Comparison of ENCODE assay signal across 13 cellular contexts in genomic region chr5:111472579-111472978, GRCh38. TPM values are rescaled to one million over a fixed set of nuclear protein-coding genes. Genes with fewer than 3 reads are reported as not detected.
DNase-seq lines count a peak whose midpoint lies in the region; ATAC-seq, FAIRE-seq and TF ChIP-seq lines count a peak whose summit lies in the region.
"Had no signal": no experiment of that assay in that cellular context is flagged by ENCODE, and none has a peak within 500 bp of the region (broad histone marks: within the 10 kb centered on the region; RNA-seq: fewer than 3 reads in every experiment).

No MANE protein-coding gene starts in this region.

- no TSS peak for BruUV-seq in GM12878 (replicated peaks; lab: Mats Ljungman, UMichigan)

- H3K4me2 ChIP-seq in GM12878 (ENCODE audit: control insufficient read depth, insufficient read depth): no peak overlapping the region; the same call in 1 of the 2 replicates

- intact Hi-C loops in GM12878 (cut with micrococcal nuclease; ENCODE audit: unreplicated experiment): no loop called here
- intact Hi-C loops in stomach (cut with DNase I; ENCODE audit: low total_unique reads): no loop called here

- TF ChIP-seq POLR2A in GM12878 (IDR thresholded peaks at IDR 0.05; ENCODE audit: low read depth, low read length): no peak
- TF ChIP-seq POLR2A in stomach (IDR thresholded peaks at IDR 0.05): no peak

- H3K79me2 ChIP-seq in GM12878 (ENCODE audit: control insufficient read depth, insufficient read depth, low read length): no peaks in the 10 kb centered on the region

- H3K36me3 Mint-ChIP-seq in CD8-positive, alpha-beta memory T cell: peaks cover 4 to 72% (median 8%) of the 10 kb centered on the region in 3 donors
- H3K36me3 Mint-ChIP-seq in WTC11: peaks cover 9% of the 10 kb centered on the region

- H3K27me3 ChIP-seq in CD8-positive, alpha-beta memory T cell (ENCODE audit: insufficient read depth, low read length, poor library complexity, severe bottlenecking): no peaks in the 10 kb centered on the region
- H3K27me3 ChIP-seq in GM12878 (replicated peaks in 1 of 2; ENCODE audit: control insufficient read depth in 2 of 2, insufficient read depth in 2 of 2, low read length in 1 of 2) (no peaks in the 10 kb centered on the region), stomach (no peaks in the 10 kb centered on the region)

- SMC1A ChIA-PET in GM12878 (lab: Charles Lee; ENCODE audit: uncharacterized antibody, unreplicated experiment): interaction anchor here (0.6 to 2.0 kb wide), 8 partner anchors 10 to 313 kb away, joined by 3 to 9 read pairs (median 3); no protein-coding TSS in a partner anchor

- no peak for FAIRE-seq in GM12878 (lab: Jason Lieb, UNC)

- CTCF ChIA-PET in CD8-positive, alpha-beta memory T cell (lab: Charles Lee): no interaction called here
- CTCF ChIA-PET in GM12878 (lab: Yijun Ruan, JAX): interaction anchor here (0.5 to 2.0 kb wide), 8 partner anchors 10 to 316 kb away, joined by 3 to 7 read pairs (median 4); no protein-coding TSS in a partner anchor
- CTCF ChIA-PET in WTC11 (lab: Charles Lee): interaction anchor here (1.5 to 1.7 kb wide), 2 partner anchors 59 to 315 kb away, joined by 3 to 4 read pairs; no protein-coding TSS in a partner anchor

- in situ Hi-C loops in GM12878 (cut with MboI): loop anchor here (10.0 kb wide), 1 partner anchor 308 kb away; no protein-coding TSS in a partner anchor

- H3K27ac ChIP-seq in CD8-positive, alpha-beta memory T cell (ENCODE audit: low read depth, low read length): no peak overlapping the region
- H3K27ac ChIP-seq in GM12878 (ENCODE audit: control insufficient read depth, insufficient read depth) (no peak overlapping the region), stomach (no peak overlapping the region)
- H3K27ac ChIP-seq: epithelial cell of prostate had no signal

- no peak overlapping the region for H2AFZ ChIP-seq in GM12878 (ENCODE audit: control insufficient read depth, low read depth, low read length)

- no peaks in the 10 kb centered on the region for H3K9me3 Mint-ChIP-seq in CD8-positive, alpha-beta memory T cell
- peaks cover 12% of the 10 kb centered on the region for H3K9me3 Mint-ChIP-seq in WTC11

- no peak for TF ChIP-seq RAD21 in GM12878 (IDR thresholded peaks at IDR 0.05; ENCODE audit: insufficient read depth, low read depth, low read length)

- H3K4me1 ChIP-seq in CD8-positive, alpha-beta memory T cell (ENCODE audit: insufficient read depth, low read length): no peaks in the 10 kb centered on the region
- peaks cover 3% of the 10 kb centered on the region; the same call in 1 of the 2 replicates for H3K4me1 ChIP-seq in GM12878 (ENCODE audit: control insufficient read depth, insufficient read depth, low read length)
- no peaks in the 10 kb centered on the region for H3K4me1 ChIP-seq in stomach

- peaks cover 6 to 19% (median 10%) of the 10 kb centered on the region in 3 donors for H3K4me1 Mint-ChIP-seq in CD8-positive, alpha-beta memory T cell
- H3K4me1 Mint-ChIP-seq in WTC11: no peaks in the 10 kb centered on the region
- H3K4me1 Mint-ChIP-seq: H9 had no signal

- no peak overlapping the region for H3K9ac ChIP-seq in GM12878 (ENCODE audit: control insufficient read depth, insufficient read depth, low read length)

- H3K9me3 ChIP-seq in CD8-positive, alpha-beta memory T cell (ENCODE audit: low read length): no peaks in the 10 kb centered on the region
- H3K9me3 ChIP-seq in GM12878 (replicated peaks; ENCODE audit: control insufficient read depth, insufficient read depth, low read length): no peaks in the 10 kb centered on the region; the same call in 2 of the 3 replicates
- H3K9me3 ChIP-seq in stomach: no peaks in the 10 kb centered on the region

- peak overlapping the region in 7 of 8 donors; percentile 8 to 72 (median 53) for H3K27ac Mint-ChIP-seq in CD8-positive, alpha-beta memory T cell
- no peak overlapping the region for H3K27ac Mint-ChIP-seq in WTC11
- H3K27ac Mint-ChIP-seq: H9 had no signal

- ATAC-seq in GM19463 (IDR thresholded peaks at IDR 0.05; ENCODE audit: unreplicated experiment) (peak; percentile 82), GM12878 (peak; percentile 55), WTC11 (no peak)

- no peak overlapping the region for H3K4me3 Mint-ChIP-seq in CD8-positive, alpha-beta memory T cell
- no peak overlapping the region for H3K4me3 Mint-ChIP-seq in WTC11
- H3K4me3 Mint-ChIP-seq: H9 had no signal

- 39% methylated on average over 3 of the region's 3 CpGs for WGBS in GM12878 (ENCODE audit: insufficient coverage, insufficient replicate concordance, low lambda C conversion rate, missing lambda C conversion rate)
- 62 to 72% (median 63%) methylated on average over 3 of the region's 3 CpGs for WGBS in stomach, 5 donors

- POLR2A ChIA-PET in CD8-positive, alpha-beta memory T cell (lab: Charles Lee): no interaction called here
- POLR2A ChIA-PET in GM12878 (lab: Charles Lee): interaction anchor here (1.2 to 1.5 kb wide), 3 partner anchors 38 to 218 kb away, joined by 3 to 5 read pairs (median 5); no protein-coding TSS in a partner anchor
- POLR2A ChIA-PET in WTC11 (lab: Charles Lee): no interaction called here

- no peak for DNase-seq in CD8-positive, alpha-beta memory T cell
- DNase-seq in HUDEP-2 (lab: John Stamatoyannopoulos, UW; ENCODE audit: unreplicated experiment in 76 of 76): peak in 74 of 76 experiments; percentile 3 to 91 (median 67)
- no peak for DNase-seq in GM12878 (ENCODE audit: low read depth, low spot score)
- DNase-seq in stomach: no peak
- DNase-seq in NCI-H524 treated with DMSO at 0.1 percent for 48 hours (lab: John Stamatoyannopoulos, UW): no peak
- DNase-seq in COR-L47 (lab: John Stamatoyannopoulos, UW): no peak
- no peak for DNase-seq in WTC11 (ENCODE audit: low spot score)
- DNase-seq: EL, H9, mammary epithelial cell, MM.1S had no signal

- no peaks in the 10 kb centered on the region for H3K36me3 ChIP-seq in CD8-positive, alpha-beta memory T cell (ENCODE audit: insufficient read depth, low read length)
- no peaks in the 10 kb centered on the region; a peak in 1 of 4 replicates for H3K36me3 ChIP-seq in GM12878 (ENCODE audit: control insufficient read depth in 2 of 2, insufficient read depth in 2 of 2, low read length in 1 of 2)
- no peaks in the 10 kb centered on the region for H3K36me3 ChIP-seq in stomach

- RAD21 ChIA-PET in GM12878 (lab: Charles Lee; ENCODE audit: unreplicated experiment): interaction anchor here (0.9 to 2.1 kb wide), 4 partner anchors 15 to 45 kb away, joined by 3 to 6 read pairs (median 4); no protein-coding TSS in a partner anchor

- no peaks in the 10 kb centered on the region for H3K27me3 Mint-ChIP-seq in CD8-positive, alpha-beta memory T cell
- no peaks in the 10 kb centered on the region for H3K27me3 Mint-ChIP-seq in WTC11 (ENCODE audit: low read depth)

- TF ChIP-seq CTCF in GM12878 (IDR thresholded peaks at IDR 0.05 in 2 of 3, conservative IDR thresholded peaks at IDR 0.05 in 1 of 3; ENCODE audit: control insufficient read depth in 2 of 3, extremely low read depth in 1 of 3, insufficient read depth in 1 of 3, low read depth in 3 of 3, low read length in 3 of 3): no peak
- no peak for TF ChIP-seq CTCF in stomach (IDR thresholded peaks at IDR 0.05)
- no peak for TF ChIP-seq CTCF in WTC11 (IDR thresholded peaks at IDR 0.05)

- no peaks in the 10 kb centered on the region for H4K20me1 ChIP-seq in GM12878 (ENCODE audit: control insufficient read depth, insufficient read depth)

- no peak for TF ChIP-seq EP300 in GM12878 (IDR thresholded peaks at IDR 0.05; ENCODE audit: borderline replicate concordance in 1 of 2, control insufficient read depth in 1 of 2, low read depth in 2 of 2, low read length in 2 of 2)
- no peak for TF ChIP-seq EP300 in stomach (IDR thresholded peaks at IDR 0.05)

- no peak overlapping the region for H3K4me3 ChIP-seq in CD8-positive, alpha-beta memory T cell (ENCODE audit: low read length)
- H3K4me3 ChIP-seq in GM12878 (no peak overlapping the region), stomach (no peak overlapping the region)

TF ChIP-seq in GM12878, 131 proteins besides CTCF, POLR2A, EP300 and RAD21 (continues in another document):
- TF ChIP-seq MEF2B (IDR thresholded peaks at IDR 0.05; ENCODE audit: partially characterized antibody, poor library complexity, severe bottlenecking) (peak; percentile 28), BHLHE40 (IDR thresholded peaks at IDR 0.05; ENCODE audit: borderline replicate concordance in 1 of 2, low read depth in 2 of 2, low read length in 1 of 2) (no peak), CHD4 (IDR thresholded peaks at IDR 0.05) (no peak), DPF2 (IDR thresholded peaks at IDR 0.05) (no peak), SREBF2 (IDR thresholded peaks at IDR 0.05; ENCODE audit: low read length) (no peak)

TF ChIP-seq in WTC11, 78 proteins besides CTCF, POLR2A, EP300 and RAD21 (continues in another document):
- TF ChIP-seq E2F5 (CRISPR knock-in tag; IDR thresholded peaks at IDR 0.05): no peak

RNA-seq across cellular contexts. Expression of gene STARD4, which starts 39.8 kb away (rescaled TPM):
- total RNA-seq in CD8-positive, alpha-beta memory T cell: 10 to 100 TPM; 32.0 to 32.5 TPM
- polyA plus RNA-seq in CD8-positive, alpha-beta memory T cell: 9.0 TPM
- 354 and 365 TPM in 2 replicates for total RNA-seq in GM12878 (2013; cell fraction: nucleolus; rRNA removed)
- total RNA-seq in GM12878 (2014; rRNA removed) (73.9 and 99.0 TPM in 2 replicates), GM12878 (2014; rRNA removed; fragmentation: Illumina TruSeq; extraction: Trizol) (90.3 and 91.8 TPM in 2 replicates), GM12878 (2021) (67.8 and 75.7 TPM in 2 replicates), stomach (10 to 100 TPM in 3 of 5 donors, 1 to 10 TPM in 2; 4.7 to 45.5 (median 24.1) TPM), WTC11 (2021) (48.5 to 56.0 TPM (median 53.8 TPM) in 3 replicates)
- polyA plus RNA-seq in GM12878 (2011; ENCODE audit: low read depth): 34.0 TPM
- polyA plus RNA-seq in GM12878 (2011; rRNA removed) (190 and 286 TPM in 2 replicates), GM12878 (2014; fragmentation: Illumina TruSeq; extraction: Trizol) (70.4 and 93.1 TPM in 2 replicates), GM12878 (2014; fragmentation: Nextera tagmentation; extraction: Ambion mirVana) (10 to 100 TPM; 41.9 to 53.3 TPM), GM12878 (2014; rRNA removed) (54.6 and 72.8 TPM in 2 replicates), GM12878 (2016; fragmentation: Nextera tagmentation; extraction: Ambion mirVana) (10 to 100 TPM; 45.1 to 49.1 TPM), stomach (10 to 100 TPM in 1 of 3 donors, 1 to 10 TPM in 2; 4.4 to 15.0 (median 8.9) TPM)
- polyA plus RNA-seq in GM12878 (2011; cell fraction: cytosol; rRNA removed): 71.7 and 82.6 TPM in 2 replicates
- polyA plus RNA-seq in GM12878 (2011; cell fraction: nucleus; rRNA removed): 150 and 156 TPM in 2 replicates
- polyA plus RNA-seq in GM12878 (2012): 45.6 and 78.3 TPM in 2 replicates
- 102 and 122 TPM in 2 replicates for polyA minus RNA-seq in GM12878 (2011; rRNA and poly(A)+ RNA removed)
- polyA minus RNA-seq in GM12878 (2011; cell fraction: cytosol; rRNA and poly(A)+ RNA removed): 40.1 and 45.1 TPM in 2 replicates
- 81.0 and 92.8 TPM in 2 replicates for polyA minus RNA-seq in GM12878 (2011; cell fraction: nucleus; rRNA and poly(A)+ RNA removed)

Comparison
In these comparisons a context has a peak if more than half of its experiments do, and no peak if none do; other contexts are left out.
1. DNase-seq: peak in HUDEP-2 (74 of 76); none in CD8-positive, alpha-beta memory T cell (0 of 5), GM12878 (single experiment), stomach (single experiment), NCI-H524 treated with DMSO at 0.1 percent for 48 hours (single experiment), COR-L47 (single experiment) and WTC11 (single experiment).